Comparison of ENCODE assay signal across 12 cellular contexts in the genomic region with DNA sequence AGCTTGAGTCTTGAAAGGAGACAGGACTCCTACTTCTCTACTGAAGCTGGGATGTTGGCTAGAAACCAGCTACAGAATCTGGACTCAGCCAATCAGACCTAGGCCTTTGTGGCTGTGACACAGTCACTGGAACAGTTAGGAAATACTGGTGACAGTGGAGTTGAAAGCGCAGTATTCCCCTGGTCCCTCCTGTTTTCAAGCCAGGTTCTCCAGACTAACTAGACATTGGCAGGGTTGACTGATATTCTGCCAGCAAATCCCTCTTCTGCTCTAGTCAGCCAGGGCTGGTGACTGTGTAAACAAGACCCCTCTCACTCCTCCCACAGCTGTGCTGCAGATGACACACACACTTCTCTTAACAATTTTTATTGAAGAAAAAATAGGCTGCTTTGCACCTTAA. TPM values are rescaled to one million over a fixed set of nuclear protein-coding genes. Genes with fewer than 3 reads are reported as not detected.
DNase-seq lines count a peak whose midpoint lies in the region; ATAC-seq and TF ChIP-seq lines count a peak whose summit lies in the region.
"Had no signal": no experiment of that assay in that cellular context is flagged by ENCODE, and none has a peak within 500 bp of the region (broad histone marks: within the 10 kb centered on the region; RNA-seq: fewer than 3 reads in every experiment).

No MANE protein-coding gene starts in this region.

- H3K4me3 ChIP-seq in thyroid gland (replicated peaks in 1 of 3) = no peak overlapping the region
- no peak overlapping the region for H3K4me3 ChIP-seq in left lung
- H3K4me3 ChIP-seq: mucosa of descending colon, tibial nerve had no signal

- 25 to 64% methylated on average over 1 of the region's 1 CpG for WGBS in thyroid gland, 2 donors

- peaks cover 3 to 12% of the 10 kb centered on the region in 2 donors for H3K4me1 ChIP-seq in thyroid gland
- H3K4me1 ChIP-seq in left lung = peaks cover 4 to 30% of the 10 kb centered on the region in 2 donors

- TF ChIP-seq POLR2A in thyroid gland (IDR thresholded peaks at IDR 0.05) = no peak

- H3K27me3 ChIP-seq in thyroid gland = no peaks in the 10 kb centered on the region
- peaks cover 0 to 73% of the 10 kb centered on the region in 2 donors for H3K27me3 ChIP-seq in left lung

- ATAC-seq in Right ventricle myocardium inferior = peak; percentile 42
- no peak for ATAC-seq in left lung
- ATAC-seq: activated CD8-positive, alpha-beta T cell treated with anti-CD3 and anti-CD28 coated beads for 36 hours; mucosa of descending colon had no signal

- H3K27ac ChIP-seq in thyroid gland = no peak overlapping the region
- no peak overlapping the region for H3K27ac ChIP-seq in left lung

- TF ChIP-seq CTCF in thyroid gland (IDR thresholded peaks at IDR 0.05) (no peak), left lung (IDR thresholded peaks at IDR 0.05) (no peak)

- H3K9me3 ChIP-seq in thyroid gland (no peaks in the 10 kb centered on the region), left lung (no peaks in the 10 kb centered on the region)
- H3K9me3 ChIP-seq: mucosa of descending colon, tibial nerve had no signal

- DNase-seq in Right ventricle myocardium inferior (ENCODE audit: missing footprints) = no peak
- no peak for DNase-seq in cardiac septum (ENCODE audit: low spot score)
- peak in 34 of 56 donors; percentile 21 to 77 (median 49) for DNase-seq in amygdala (lab: John Stamatoyannopoulos, UW)
- DNase-seq in hippocampal formation (lab: John Stamatoyannopoulos, UW) = peak; percentile 50 to 63
- peak; percentile 74 to 75 for DNase-seq in thyroid gland
- DNase-seq in left lung = no peak
- DNase-seq in OCI-M2 (lab: John Stamatoyannopoulos, UW; ENCODE audit: unreplicated experiment) = no peak
- no peak for DNase-seq in activated CD8-positive, alpha-beta memory T cell treated with anti-CD3 and anti-CD28 coated beads, Interleukin-2, amount 50 U/mL, for 48 hours
- DNase-seq: activated CD8-positive, alpha-beta T cell treated with anti-CD3 and anti-CD28 coated beads for 36 hours; mucosa of descending colon had no signal

- intact Hi-C loops in Right ventricle myocardium inferior (cut with DNase I) (loop anchor here (2.0 to 5.0 kb wide), 3 partner anchors 64 to 435 kb away; a partner anchor contains a TSS), cardiac septum (cut with DNase I) (loop anchor here (2.0 to 5.0 kb wide), 4 partner anchors 44 to 434 kb away; a partner anchor contains a TSS), thyroid gland (cut with DNase I) (loop anchor here (10.0 kb wide), 3 partner anchors 77 to 437 kb away; a partner anchor contains a TSS), left lung (cut with DNase I) (no loop called here)

- no peaks in the 10 kb centered on the region for H3K36me3 ChIP-seq in thyroid gland
- peaks cover 0 to 24% of the 10 kb centered on the region in 2 donors for H3K36me3 ChIP-seq in left lung

RNA-seq across cellular contexts. Expression of a gene that starts 8.7 kb away (rescaled TPM):
- 5.0 TPM for total RNA-seq in Right ventricle myocardium inferior
- total RNA-seq in cardiac septum = 4.7 TPM
- total RNA-seq in thyroid gland = 10 to 100 TPM in 3 of 4 donors, 1 to 10 TPM in 1; 7.6 to 21.4 (median 14.2) TPM
- 10 to 100 TPM; 15.8 to 20.6 TPM for total RNA-seq in left lung

RNA-seq across cellular contexts. Expression of a gene that starts 8.7 kb away (rescaled TPM):
- total RNA-seq in Right ventricle myocardium inferior = 0.27 TPM
- 0.08 TPM for total RNA-seq in cardiac septum
- 1 to 10 TPM; 3.7 to 9.3 (median 4.6) TPM for total RNA-seq in thyroid gland
- total RNA-seq in left lung = under 1 TPM in 1 of 2 donors, not detected in 1; 0.16 TPM
- total RNA-seq: activated CD8-positive, alpha-beta T cell treated with anti-CD3 and anti-CD28 coated beads for 36 hours; dermis microvascular lymphatic vessel endothelial cell had no signal

RNA-seq across cellular contexts. Expression of a gene that starts 44.5 kb away (rescaled TPM):
- 0.24 TPM for total RNA-seq in Right ventricle myocardium inferior
- 0.43 TPM for total RNA-seq in cardiac septum
- total RNA-seq in thyroid gland = under 1 TPM in 2 of 4 donors, not detected in 2; 0.27 to 0.33 TPM
- total RNA-seq in left lung = under 1 TPM; 0.26 to 0.39 TPM

RNA-seq across cellular contexts. Expression of a gene that starts 44.7 kb away (rescaled TPM):
- total RNA-seq in Right ventricle myocardium inferior = 1,774 TPM
- total RNA-seq in cardiac septum = 1,426 TPM
- total RNA-seq in thyroid gland = 100 to 1,000 TPM in 3 of 4 donors, 10 to 100 TPM in 1; 59.2 to 235 (median 118) TPM
- total RNA-seq in left lung = 100 to 1,000 TPM; 386 to 507 TPM

RNA-seq across cellular contexts. Expression of a gene that starts 44.8 kb away (rescaled TPM):
- total RNA-seq in Right ventricle myocardium inferior = 28.5 TPM
- 45.2 TPM for total RNA-seq in cardiac septum
- 10 to 100 TPM; 41.9 to 57.7 (median 46.7) TPM for total RNA-seq in thyroid gland
- 10 to 100 TPM; 38.8 to 53.8 TPM for total RNA-seq in left lung

Comparison
In these comparisons a context has a peak if more than half of its experiments do, and no peak if none do; other contexts are left out.
1. DNase-seq: peak in amygdala (34 of 56), hippocampal formation (2 of 2) and thyroid gland (2 of 2); none in Right ventricle myocardium inferior (single experiment), cardiac septum (single experiment), left lung (0 of 2), OCI-M2 (single experiment) and activated CD8-positive, alpha-beta memory T cell treated with anti-CD3 and anti-CD28 coated beads, Interleukin-2, amount 50 U/mL, for 48 hours (single experiment).
2. intact Hi-C loops: an anchor here in Right ventricle myocardium inferior (2.0 to 5.0 kb wide), cardiac septum (2.0 to 5.0 kb wide) and thyroid gland (10.0 kb wide); none called in left lung.